Comparison of ENCODE assay signal across 1 cellular context in genomic region chr19:34136127-34136526, GRCh38.
TF ChIP-seq lines count a peak whose summit lies in the region.

No MANE protein-coding gene starts in this region.

TF ChIP-seq in K562, 482 proteins besides CTCF, POLR2A, EP300 and RAD21:
- TF ChIP-seq NR0B1 (IDR thresholded peaks at IDR 0.05; ENCODE audit: partially characterized antibody) (no peak), NCOA2 (IDR thresholded peaks at IDR 0.05; ENCODE audit: partially characterized antibody in 2 of 2) (no peak), KDM4B (IDR thresholded peaks at IDR 0.05; ENCODE audit: borderline replicate concordance in 2 of 2, low read depth in 1 of 2) (no peak), CREB1 (IDR thresholded peaks at IDR 0.05) (no peak), CREB1 (CRISPR knock-in tag; IDR thresholded peaks at IDR 0.05) (no peak), ARNT (IDR thresholded peaks at IDR 0.05) (no peak), FOXJ2 (tag; IDR thresholded peaks at IDR 0.05) (no peak), E2F6 (IDR thresholded peaks at IDR 0.05; ENCODE audit: borderline replicate concordance in 1 of 2, extremely low read depth in 1 of 2, insufficient read depth in 1 of 2, insufficient read length in 1 of 2, low read depth in 1 of 2, low read length in 1 of 2, poor library complexity in 1 of 2, severe bottlenecking in 1 of 2) (no peak)
- TF ChIP-seq, protein P1, sequence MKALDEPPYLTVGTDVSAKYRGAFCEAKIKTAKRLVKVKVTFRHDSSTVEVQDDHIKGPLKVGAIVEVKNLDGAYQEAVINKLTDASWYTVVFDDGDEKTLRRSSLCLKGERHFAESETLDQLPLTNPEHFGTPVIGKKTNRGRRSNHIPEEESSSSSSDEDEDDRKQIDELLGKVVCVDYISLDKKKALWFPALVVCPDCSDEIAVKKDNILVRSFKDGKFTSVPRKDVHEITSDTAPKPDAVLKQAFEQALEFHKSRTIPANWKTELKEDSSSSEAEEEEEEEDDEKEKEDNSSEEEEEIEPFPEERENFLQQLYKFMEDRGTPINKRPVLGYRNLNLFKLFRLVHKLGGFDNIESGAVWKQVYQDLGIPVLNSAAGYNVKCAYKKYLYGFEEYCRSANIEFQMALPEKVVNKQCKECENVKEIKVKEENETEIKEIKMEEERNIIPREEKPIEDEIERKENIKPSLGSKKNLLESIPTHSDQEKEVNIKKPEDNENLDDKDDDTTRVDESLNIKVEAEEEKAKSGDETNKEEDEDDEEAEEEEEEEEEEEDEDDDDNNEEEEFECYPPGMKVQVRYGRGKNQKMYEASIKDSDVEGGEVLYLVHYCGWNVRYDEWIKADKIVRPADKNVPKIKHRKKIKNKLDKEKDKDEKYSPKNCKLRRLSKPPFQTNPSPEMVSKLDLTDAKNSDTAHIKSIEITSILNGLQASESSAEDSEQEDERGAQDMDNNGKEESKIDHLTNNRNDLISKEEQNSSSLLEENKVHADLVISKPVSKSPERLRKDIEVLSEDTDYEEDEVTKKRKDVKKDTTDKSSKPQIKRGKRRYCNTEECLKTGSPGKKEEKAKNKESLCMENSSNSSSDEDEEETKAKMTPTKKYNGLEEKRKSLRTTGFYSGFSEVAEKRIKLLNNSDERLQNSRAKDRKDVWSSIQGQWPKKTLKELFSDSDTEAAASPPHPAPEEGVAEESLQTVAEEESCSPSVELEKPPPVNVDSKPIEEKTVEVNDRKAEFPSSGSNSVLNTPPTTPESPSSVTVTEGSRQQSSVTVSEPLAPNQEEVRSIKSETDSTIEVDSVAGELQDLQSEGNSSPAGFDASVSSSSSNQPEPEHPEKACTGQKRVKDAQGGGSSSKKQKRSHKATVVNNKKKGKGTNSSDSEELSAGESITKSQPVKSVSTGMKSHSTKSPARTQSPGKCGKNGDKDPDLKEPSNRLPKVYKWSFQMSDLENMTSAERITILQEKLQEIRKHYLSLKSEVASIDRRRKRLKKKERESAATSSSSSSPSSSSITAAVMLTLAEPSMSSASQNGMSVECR (CRISPR knock-in tag; IDR thresholded peaks at IDR 0.05): no peak
